ENCODE assay signal across 1 cellular context in genomic region chr5:151252762-151253603, GRCh38.
TF ChIP-seq lines count a peak whose summit lies in the region.

GM2A (plus strand) TSS chr5:151253185; CDS start chr5:151253217, 32 bp downstream.

TF ChIP-seq in liver, 16 proteins besides CTCF, POLR2A, EP300 and RAD21 (continued from another document):
- TF ChIP-seq REST (IDR thresholded peaks at IDR 0.05) (peak; percentile 87), HNF4A (conservative IDR thresholded peaks at IDR 0.05) (peak; percentile 67 to 70), JUND (IDR thresholded peaks at IDR 0.05) (peak; percentile 17 to 80), GABPA (IDR thresholded peaks at IDR 0.05 in 1 of 2, conservative IDR thresholded peaks at IDR 0.05 in 1 of 2) (peak; percentile 49 to 84)
TF ChIP-seq in liver: peak in this region for 14.
